Comparison of ENCODE assay signal across 15 cellular contexts in genomic region chr13:77820431-77821149, GRCh38.
DNase-seq lines count a peak whose midpoint lies in the region; ATAC-seq, FAIRE-seq and TF ChIP-seq lines count a peak whose summit lies in the region.
"Had no signal": no experiment of that assay in that cellular context is flagged by ENCODE, and none has a peak within 500 bp of the region (broad histone marks: within the 10 kb centered on the region; RNA-seq: fewer than 3 reads in every experiment).

No MANE protein-coding gene starts in this region.

- no peak overlapping the region for H3K9ac ChIP-seq in endothelial cell of umbilical vein (replicated peaks; ENCODE audit: extremely low read depth, insufficient read depth, low read length)

- TF ChIP-seq CTCF in CD14-positive monocyte (IDR thresholded peaks at IDR 0.05), result peak; percentile 21
- peak; percentile 66 for TF ChIP-seq CTCF in OCI-LY7 (conservative IDR thresholded peaks at IDR 0.05; ENCODE audit: low read length)
- TF ChIP-seq CTCF in endothelial cell of umbilical vein (IDR thresholded peaks at IDR 0.05; ENCODE audit: extremely low read depth in 1 of 2, insufficient read depth in 1 of 2, low read depth in 1 of 2, low read length in 2 of 2), result peak in 1 of 2 donors; percentile 17

- H3K79me2 ChIP-seq in OCI-LY7 (ENCODE audit: insufficient read depth, low read depth, low read length), result no peaks in the 10 kb centered on the region
- H3K79me2 ChIP-seq in endothelial cell of umbilical vein (ENCODE audit: control insufficient read depth, insufficient read depth, low read length), result no peaks in the 10 kb centered on the region

- no peaks in the 10 kb centered on the region for H3K9me1 ChIP-seq in endothelial cell of umbilical vein (replicated peaks; ENCODE audit: control insufficient read depth, extremely low read depth, insufficient read depth, low read length)

- H3K27ac ChIP-seq in OCI-LY7 (ENCODE audit: low read depth, low read length, poor library complexity, severe bottlenecking) (no peak overlapping the region), endothelial cell of umbilical vein (ENCODE audit: insufficient read depth, low read depth, low read length) (no peak overlapping the region)

- no peak for FAIRE-seq in endothelial cell of umbilical vein (lab: Jason Lieb, UNC)

- H3K4me1 ChIP-seq in OCI-LY7 (ENCODE audit: insufficient read depth, low read length, poor library complexity, severe bottlenecking), result no peaks in the 10 kb centered on the region
- H3K4me1 ChIP-seq in endothelial cell of umbilical vein (ENCODE audit: control insufficient read depth, extremely low read depth, insufficient read depth, low read length), result no peaks in the 10 kb centered on the region

- no peak for TF ChIP-seq POLR2A in endothelial cell of umbilical vein (IDR thresholded peaks at IDR 0.05; ENCODE audit: low read depth, low read length)

- no peak overlapping the region for H2AFZ ChIP-seq in OCI-LY7 (ENCODE audit: low read length)
- H2AFZ ChIP-seq in endothelial cell of umbilical vein (ENCODE audit: low read depth, low read length), result no peak overlapping the region

- H3K4me1 Mint-ChIP-seq in CD14-positive monocyte, result peaks cover 17% of the 10 kb centered on the region
- H3K4me1 Mint-ChIP-seq: activated CD4-positive, alpha-beta memory T cell treated with anti-CD3 and anti-CD28 coated beads, Interleukin-2, amount 10 ng/mL, durations not matched to agents 7 days and 5 days had no signal

- no peaks in the 10 kb centered on the region for H3K36me3 Mint-ChIP-seq in CD14-positive monocyte

- H3K36me3 ChIP-seq in OCI-LY7 (ENCODE audit: insufficient read depth, low read length) (no peaks in the 10 kb centered on the region), endothelial cell of umbilical vein (ENCODE audit: control insufficient read depth in 2 of 2, extremely low read depth in 1 of 2, insufficient read depth in 2 of 2, low read length in 2 of 2) (no peaks in the 10 kb centered on the region)

- no peak overlapping the region for H3K4me3 Mint-ChIP-seq in CD14-positive monocyte
- H3K4me3 Mint-ChIP-seq: activated CD4-positive, alpha-beta memory T cell treated with anti-CD3 and anti-CD28 coated beads, Interleukin-2, amount 10 ng/mL, durations not matched to agents 7 days and 5 days had no signal

- BruUV-seq in OCI-LY7 (replicated peaks; lab: Mats Ljungman, UMichigan) (no TSS peak), endothelial cell of umbilical vein (replicated peaks; lab: Mats Ljungman, UMichigan) (no TSS peak)

- H3K27ac Mint-ChIP-seq in CD14-positive monocyte, result no peak overlapping the region
- H3K27ac Mint-ChIP-seq: activated CD4-positive, alpha-beta memory T cell treated with anti-CD3 and anti-CD28 coated beads, Interleukin-2, amount 10 ng/mL, durations not matched to agents 7 days and 5 days had no signal

- H4K20me1 ChIP-seq in OCI-LY7 (ENCODE audit: insufficient read depth, low read length) (no peaks in the 10 kb centered on the region), endothelial cell of umbilical vein (replicated peaks; ENCODE audit: control insufficient read depth, extremely low read depth, insufficient read depth, low read length) (no peaks in the 10 kb centered on the region)

- DNase-seq in CD14-positive monocyte (ENCODE audit: low spot score), result no peak
- no peak for DNase-seq in OCI-LY7 (ENCODE audit: low spot score)
- peak; percentile 34 for DNase-seq in endothelial cell of umbilical vein (ENCODE audit: low read depth, low spot score)
- no peak for DNase-seq in activated effector memory CD4-positive, alpha-beta T cell treated with anti-CD3 and anti-CD28 coated beads, Interleukin-2, amount 50 U/mL, for 16 hours
- no peak for DNase-seq in SHP77 (lab: John Stamatoyannopoulos, UW)
- DNase-seq in UCSD-AML1 (lab: John Stamatoyannopoulos, UW; ENCODE audit: unreplicated experiment), result no peak
- DNase-seq in cerebellar cortex (ENCODE audit: low spot score), result no peak
- DNase-seq: activated CD4-positive, alpha-beta memory T cell treated with anti-CD3 and anti-CD28 coated beads, Interleukin-2, amount 10 ng/mL, durations not matched to agents 7 days and 5 days; activated naive CD4-positive, alpha-beta T cell treated with anti-CD3 and anti-CD28 coated beads, Interleukin-2, amount 50 U/mL, for 16 hours; AML-193; cerebellar nuclear complex; NCI-H2029; stimulated activated CD4-positive, alpha-beta T cell treated with anti-CD3 and anti-CD28 coated beads, Interleukin-4, amount 100 ng/mL, for 1 hour; stimulated activated naive CD4-positive, alpha-beta T cell treated with Interleukin-2 at 50 U/mL for 16 hours had no signal

- POLR2A ChIA-PET in OCI-LY7 (lab: Charles Lee) (no interaction called here), endothelial cell of umbilical vein (lab: Charles Lee) (no interaction called here)

- peak; percentile 53 for ATAC-seq in GM18868 (IDR thresholded peaks at IDR 0.05; ENCODE audit: unreplicated experiment)

- peaks cover 3 to 4% of the 10 kb centered on the region in 2 experiments for H3K27me3 ChIP-seq in endothelial cell of umbilical vein (ENCODE audit: control insufficient read depth in 2 of 2, insufficient read depth in 2 of 2, low read length in 2 of 2)

- intact Hi-C loops in CD14-positive monocyte (cut with micrococcal nuclease) (no loop called here), OCI-LY7 (cut with micrococcal nuclease; ENCODE audit: unreplicated experiment) (no loop called here), endothelial cell of umbilical vein (cut with micrococcal nuclease) (no loop called here)

- dilution Hi-C loops in endothelial cell of umbilical vein (cut with MboI; ENCODE audit: extremely low pct_ligation_motif_present, low sequenced_read_pairs), result no loop called here

- no peaks in the 10 kb centered on the region for H3K9me3 Mint-ChIP-seq in CD14-positive monocyte
- H3K9me3 Mint-ChIP-seq: activated CD4-positive, alpha-beta memory T cell treated with anti-CD3 and anti-CD28 coated beads, Interleukin-2, amount 10 ng/mL, durations not matched to agents 7 days and 5 days had no signal

- H3K9me2 ChIP-seq in OCI-LY7 (ENCODE audit: insufficient read depth, low read length), result no peaks in the 10 kb centered on the region

- H3K4me2 ChIP-seq in OCI-LY7 (ENCODE audit: low read length), result no peak overlapping the region
- H3K4me2 ChIP-seq in endothelial cell of umbilical vein (ENCODE audit: insufficient read depth, low read length), result no peak overlapping the region

- H3K9me3 ChIP-seq in OCI-LY7 (ENCODE audit: low read length), result no peaks in the 10 kb centered on the region
- no peaks in the 10 kb centered on the region for H3K9me3 ChIP-seq in endothelial cell of umbilical vein (replicated peaks; ENCODE audit: control insufficient read depth, insufficient read depth, low read length)

- H3K27me3 Mint-ChIP-seq in CD14-positive monocyte (ENCODE audit: low read depth in 3 of 3), result peaks cover 0 to 2% (median 0%) of the 10 kb centered on the region in 3 donors

- no peak overlapping the region for H3K4me3 ChIP-seq in OCI-LY7 (ENCODE audit: low read depth, low read length, poor library complexity, severe bottlenecking)
- no peak overlapping the region for H3K4me3 ChIP-seq in endothelial cell of umbilical vein (replicated peaks in 1 of 3; ENCODE audit: insufficient read depth in 1 of 3, low read depth in 1 of 3, low read length in 3 of 3)

- CTCF ChIA-PET in OCI-LY7 (lab: Charles Lee; ENCODE audit: unreplicated experiment), result no interaction called here
- CTCF ChIA-PET in endothelial cell of umbilical vein (lab: Charles Lee), result interaction anchor here (1.0 kb wide), 1 partner anchor 10 kb away, joined by 5 read pairs; no protein-coding TSS in a partner anchor

TF ChIP-seq in endothelial cell of umbilical vein, 7 proteins besides CTCF, POLR2A, EP300 and RAD21:
- TF ChIP-seq GATA2 (IDR thresholded peaks at IDR 0.05; ENCODE audit: insufficient read depth, insufficient read length, low read depth, low read length) (no peak), FOS (IDR thresholded peaks at IDR 0.05; ENCODE audit: borderline replicate concordance, insufficient read depth, low read length) (no peak), MYC (IDR thresholded peaks at IDR 0.05; ENCODE audit: low read depth, low read length) (no peak), POLR2AphosphoS5 (IDR thresholded peaks at IDR 0.05; ENCODE audit: insufficient read depth, low read depth, low read length) (no peak), JUN (IDR thresholded peaks at IDR 0.05; ENCODE audit: borderline replicate concordance, insufficient read depth, insufficient read length, low read depth) (no peak), EZH2 (IDR thresholded peaks at IDR 0.05; ENCODE audit: borderline replicate concordance, low read depth, low read length, severe bottlenecking) (no peak), MAX (IDR thresholded peaks at IDR 0.05; ENCODE audit: insufficient read depth, insufficient read length) (no peak)
